ENCODE assay signal across 14 cellular contexts in genomic region chr18:35073186-35074105, GRCh38. TPM values are rescaled to one million over a fixed set of nuclear protein-coding genes. Genes with fewer than 3 reads are reported as not detected.
DNase-seq lines count a peak whose midpoint lies in the region; ATAC-seq, FAIRE-seq and TF ChIP-seq lines count a peak whose summit lies in the region.
"Had no signal": no experiment of that assay in that cellular context is flagged by ENCODE, and none has a peak within 500 bp of the region (broad histone marks: within the 10 kb centered on the region; RNA-seq: fewer than 3 reads in every experiment).

No MANE protein-coding gene starts in this region.

- peak; percentile 54 for FAIRE-seq in endothelial cell of umbilical vein (lab: Jason Lieb, UNC)

- H3K27me3 ChIP-seq in endothelial cell of umbilical vein (ENCODE audit: control insufficient read depth in 2 of 2, insufficient read depth in 2 of 2, low read length in 2 of 2) (no peaks in the 10 kb centered on the region), osteoblast (ENCODE audit: insufficient read depth, low read length) (no peaks in the 10 kb centered on the region)
- H3K27me3 ChIP-seq: sigmoid colon had no signal

- ATAC-seq in SK-N-SH treated with all-trans-retinoic acid at 6 μM for 48 hours (no peak), GM21526 (IDR thresholded peaks at IDR 0.05; ENCODE audit: low FRiP score, unreplicated experiment) (no peak)
- ATAC-seq: left colon; stimulated activated naive CD8-positive, alpha-beta T cell treated with anti-CD3 and anti-CD28 coated beads, Interleukin-15, amount 100 ng/mL, for 72 hours had no signal

- dilution Hi-C loops in endothelial cell of umbilical vein (cut with MboI; ENCODE audit: extremely low pct_ligation_motif_present, low sequenced_read_pairs): no loop called here

- POLR2A ChIA-PET in endothelial cell of umbilical vein (lab: Charles Lee): interaction anchor here (1.0 to 2.2 kb wide), 2 partner anchors 22 to 31 kb away, joined by 4 read pairs; no protein-coding TSS in a partner anchor

- peaks cover 74% of the 10 kb centered on the region for H3K4me1 ChIP-seq in endothelial cell of umbilical vein (ENCODE audit: control insufficient read depth, extremely low read depth, insufficient read depth, low read length)
- peaks cover 29% of the 10 kb centered on the region for H3K4me1 ChIP-seq in osteoblast (ENCODE audit: insufficient read depth, low read length)

- TF ChIP-seq CTCF in endothelial cell of umbilical vein (IDR thresholded peaks at IDR 0.05; ENCODE audit: extremely low read depth in 1 of 2, insufficient read depth in 1 of 2, low read depth in 1 of 2, low read length in 2 of 2) (no peak), osteoblast (IDR thresholded peaks at IDR 0.05; ENCODE audit: extremely low read depth, low read depth, low read length) (no peak)

- H2AFZ ChIP-seq in endothelial cell of umbilical vein (ENCODE audit: low read depth, low read length) (no peak overlapping the region), osteoblast (ENCODE audit: low read length) (no peak overlapping the region)

- TSS peak; percentile 5 for BruUV-seq in endothelial cell of umbilical vein (replicated peaks; lab: Mats Ljungman, UMichigan)

- peaks cover 7 to 12% of the 10 kb centered on the region in 2 experiments for H3K36me3 ChIP-seq in endothelial cell of umbilical vein (ENCODE audit: control insufficient read depth in 2 of 2, extremely low read depth in 1 of 2, insufficient read depth in 2 of 2, low read length in 2 of 2)
- peaks cover 7% of the 10 kb centered on the region for H3K36me3 ChIP-seq in osteoblast (ENCODE audit: insufficient read depth, low read length)

- H4K20me1 ChIP-seq in endothelial cell of umbilical vein (replicated peaks; ENCODE audit: control insufficient read depth, extremely low read depth, insufficient read depth, low read length): no peaks in the 10 kb centered on the region
- no peaks in the 10 kb centered on the region for H4K20me1 ChIP-seq in osteoblast (ENCODE audit: insufficient read depth, low read length)

- H3K4me3 ChIP-seq in endothelial cell of umbilical vein (replicated peaks in 1 of 3; ENCODE audit: insufficient read depth in 1 of 3, low read depth in 1 of 3, low read length in 3 of 3): peak overlapping the region in 1 of 3 experiments; percentile 5
- H3K4me3 ChIP-seq in osteoblast (ENCODE audit: insufficient read depth, low read length): no peak overlapping the region
- H3K4me3 ChIP-seq: sigmoid colon had no signal

- intact Hi-C loops in endothelial cell of umbilical vein (cut with micrococcal nuclease): loop anchor here (10.0 kb wide), 2 partner anchors 391 to 541 kb away; no protein-coding TSS in a partner anchor

- CTCF ChIA-PET in endothelial cell of umbilical vein (lab: Charles Lee): interaction anchor here (0.6 to 4.2 kb wide), 16 partner anchors 13 to 282 kb away, joined by 3 to 25 read pairs (median 4); partner anchors contain the start of gene MAPRE2

- no peaks in the 10 kb centered on the region for H3K9me1 ChIP-seq in endothelial cell of umbilical vein (replicated peaks; ENCODE audit: control insufficient read depth, extremely low read depth, insufficient read depth, low read length)

- H3K27ac ChIP-seq in endothelial cell of umbilical vein (ENCODE audit: insufficient read depth, low read depth, low read length) (peak overlapping the region; percentile 56), osteoblast (ENCODE audit: low read depth, low read length) (peak overlapping the region; percentile 72)

- H3K9ac ChIP-seq in endothelial cell of umbilical vein (replicated peaks; ENCODE audit: extremely low read depth, insufficient read depth, low read length): peak overlapping the region; percentile 17

- no peaks in the 10 kb centered on the region for H3K9me3 ChIP-seq in endothelial cell of umbilical vein (replicated peaks; ENCODE audit: control insufficient read depth, insufficient read depth, low read length)
- H3K9me3 ChIP-seq in osteoblast (ENCODE audit: low read depth, low read length): no peaks in the 10 kb centered on the region
- H3K9me3 ChIP-seq: sigmoid colon had no signal

- H3K79me2 ChIP-seq in endothelial cell of umbilical vein (ENCODE audit: control insufficient read depth, insufficient read depth, low read length): peaks cover 49% of the 10 kb centered on the region
- peaks cover 2% of the 10 kb centered on the region for H3K79me2 ChIP-seq in osteoblast (ENCODE audit: insufficient read depth, low read length)

- TF ChIP-seq POLR2A in endothelial cell of umbilical vein (IDR thresholded peaks at IDR 0.05; ENCODE audit: low read depth, low read length): no peak

- DNase-seq in ELR (ENCODE audit: low read depth) (peak; percentile 66), endothelial cell of umbilical vein (ENCODE audit: low read depth, low spot score) (peak; percentile 85), osteoblast (ENCODE audit: insufficient read length, low spot score, missing footprints) (peak; percentile 79), NCI-H2107 treated with DMSO at 0.1 percent for 48 hours (lab: John Stamatoyannopoulos, UW; ENCODE audit: unreplicated experiment) (no peak), RPMI8226 (no peak), SK-N-DZ (ENCODE audit: low spot score) (no peak)
- DNase-seq: left colon; NCI-H1092 treated with DMSO at 0.1 percent for 48 hours; NCI-H446; sigmoid colon; stimulated activated naive CD8-positive, alpha-beta T cell treated with anti-CD3 and anti-CD28 coated beads, Interleukin-15, amount 100 ng/mL, for 72 hours; T-helper 1 cell had no signal

- H3K4me2 ChIP-seq in endothelial cell of umbilical vein (ENCODE audit: insufficient read depth, low read length): peak overlapping the region; percentile 46
- peak overlapping the region; percentile 51 for H3K4me2 ChIP-seq in osteoblast (ENCODE audit: insufficient read depth, low read length)

TF ChIP-seq in SK-N-SH treated with all-trans-retinoic acid at 6 μM for 48 hours, 23 proteins besides CTCF, POLR2A, EP300 and RAD21:
- TF ChIP-seq ISL1 (CRISPR knock-in tag; IDR thresholded peaks at IDR 0.05) (peak; percentile 48; the same call in 1 of the 2 replicates), ZNF8 (CRISPR knock-in tag; IDR thresholded peaks at IDR 0.05) (no peak)

TF ChIP-seq in endothelial cell of umbilical vein, 7 proteins besides CTCF, POLR2A, EP300 and RAD21:
- TF ChIP-seq POLR2AphosphoS5 (IDR thresholded peaks at IDR 0.05; ENCODE audit: insufficient read depth, low read depth, low read length) (no peak), MAX (IDR thresholded peaks at IDR 0.05; ENCODE audit: insufficient read depth, insufficient read length) (no peak), FOS (IDR thresholded peaks at IDR 0.05; ENCODE audit: borderline replicate concordance, insufficient read depth, low read length) (peak; percentile 38), GATA2 (IDR thresholded peaks at IDR 0.05; ENCODE audit: insufficient read depth, insufficient read length, low read depth, low read length) (no peak)

RNA-seq across cellular contexts. Expression of gene MAPRE2, which starts 32.2 kb away (rescaled TPM):
- total RNA-seq in endothelial cell of umbilical vein (111 and 117 TPM in 2 replicates), osteoblast (21.7 and 24.2 TPM in 2 replicates)
- polyA plus RNA-seq in endothelial cell of umbilical vein: 141 and 148 TPM in 2 replicates
- polyA plus RNA-seq in endothelial cell of umbilical vein (2011; cell fraction: cytosol; rRNA removed): 144 and 152 TPM in 2 replicates
- polyA plus RNA-seq in endothelial cell of umbilical vein (2011; cell fraction: nucleus; rRNA removed): 140 and 156 TPM in 2 replicates
- polyA plus RNA-seq in endothelial cell of umbilical vein (2012): 85.6 and 119 TPM in 2 replicates
- polyA minus RNA-seq in endothelial cell of umbilical vein: 256 and 277 TPM in 2 replicates
- 18.7 TPM for polyA minus RNA-seq in endothelial cell of umbilical vein (2011; cell fraction: cytosol; rRNA and poly(A)+ RNA removed)
- 306 and 317 TPM in 2 replicates for polyA minus RNA-seq in endothelial cell of umbilical vein (2011; cell fraction: nucleus; rRNA and poly(A)+ RNA removed)
- polyA plus RNA-seq in SK-N-DZ (2014; cell fraction: cytosol; rRNA removed): 20.1 and 20.2 TPM in 2 replicates
- polyA plus RNA-seq in SK-N-DZ (2014; cell fraction: nucleus; rRNA removed): 12.3 and 16.4 TPM in 2 replicates

Comparison
In these comparisons a context has a peak if more than half of its experiments do, and no peak if none do; other contexts are left out.
1. DNase-seq: peak in ELR (single experiment), endothelial cell of umbilical vein (single experiment) and osteoblast (single experiment); none in NCI-H2107 treated with DMSO at 0.1 percent for 48 hours (single experiment), RPMI8226 (single experiment) and SK-N-DZ (single experiment).